Comparison of ENCODE assay signal across 1 cellular context in the genomic region with DNA sequence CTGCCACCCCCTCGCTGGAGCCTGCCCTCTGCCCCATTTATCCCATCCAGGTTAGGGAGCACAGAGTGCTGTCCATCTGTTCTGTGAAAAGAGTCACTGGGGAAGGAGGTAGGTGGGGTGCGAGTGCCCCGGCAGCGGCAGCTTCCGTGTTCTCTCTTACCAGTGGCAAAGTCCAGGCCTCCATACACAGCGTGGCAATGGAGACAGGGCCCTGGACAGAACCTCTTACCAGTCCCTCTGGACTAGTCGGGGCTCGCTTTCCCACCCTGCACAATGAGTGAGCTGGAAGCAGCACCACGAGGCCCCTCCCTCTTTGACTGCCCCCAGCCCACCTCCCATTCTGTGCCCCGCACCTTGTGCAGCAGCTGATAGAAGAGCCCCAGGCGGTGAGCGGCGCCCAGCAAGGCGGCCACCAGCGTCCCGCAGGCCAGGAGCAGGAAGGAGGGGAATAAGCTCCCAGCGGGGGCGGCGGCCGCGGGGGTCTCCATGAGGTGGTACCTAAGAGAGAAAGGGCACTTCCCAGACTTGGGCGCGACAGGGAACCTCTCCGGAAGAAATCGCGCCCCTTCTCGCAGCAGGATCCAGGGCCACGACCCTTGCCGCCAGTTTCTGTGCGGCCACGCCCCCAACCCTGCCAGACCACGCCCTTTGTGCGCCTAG.
TF ChIP-seq lines count a peak whose summit lies in the region.

No MANE protein-coding gene starts in this region.

TF ChIP-seq in A549, 52 proteins besides CTCF, POLR2A, EP300 and RAD21 (continued from another document):
- TF ChIP-seq, protein P1, sequence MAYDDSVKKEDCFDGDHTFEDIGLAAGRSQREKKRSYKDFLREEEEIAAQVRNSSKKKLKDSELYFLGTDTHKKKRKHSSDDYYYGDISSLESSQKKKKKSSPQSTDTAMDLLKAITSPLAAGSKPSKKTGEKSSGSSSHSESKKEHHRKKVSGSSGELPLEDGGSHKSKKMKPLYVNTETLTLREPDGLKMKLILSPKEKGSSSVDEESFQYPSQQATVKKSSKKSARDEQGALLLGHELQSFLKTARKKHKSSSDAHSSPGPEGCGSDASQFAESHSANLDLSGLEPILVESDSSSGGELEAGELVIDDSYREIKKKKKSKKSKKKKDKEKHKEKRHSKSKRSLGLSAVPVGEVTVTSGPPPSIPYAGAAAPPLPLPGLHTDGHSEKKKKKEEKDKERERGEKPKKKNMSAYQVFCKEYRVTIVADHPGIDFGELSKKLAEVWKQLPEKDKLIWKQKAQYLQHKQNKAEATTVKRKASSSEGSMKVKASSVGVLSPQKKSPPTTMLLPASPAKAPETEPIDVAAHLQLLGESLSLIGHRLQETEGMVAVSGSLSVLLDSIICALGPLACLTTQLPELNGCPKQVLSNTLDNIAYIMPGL (CRISPR knock-in tag; IDR thresholded peaks at IDR 0.05; ENCODE audit: borderline replicate concordance): no peak
- TF ChIP-seq KDM1A (IDR thresholded peaks at IDR 0.05; ENCODE audit: low read depth): no peak
TF ChIP-seq in A549: peak in this region for 0.
